ENCODE assay signal across 8 cellular contexts in genomic region chr19:1384085-1384462, GRCh38. TPM values are rescaled to one million over a fixed set of nuclear protein-coding genes. Genes with fewer than 3 reads are reported as not detected.
DNase-seq lines count a peak whose midpoint lies in the region; ATAC-seq and TF ChIP-seq lines count a peak whose summit lies in the region.

No MANE protein-coding gene starts in this region.

- peak overlapping the region; percentile 40 for H3K27ac Mint-ChIP-seq in HFFc6
- H3K27ac Mint-ChIP-seq in type B pancreatic cell, result peak overlapping the region; percentile 42

- H3K9me3 ChIP-seq in AG04450 (ENCODE audit: control insufficient read depth, insufficient read depth, low read length), result peaks cover 5% of the 10 kb centered on the region; the same call in 1 of the 2 replicates
- no peaks in the 10 kb centered on the region for H3K9me3 ChIP-seq in ascending aorta

- CTCF ChIA-PET in AG04450 (lab: Charles Lee), result no interaction called here

- H3K4me3 Mint-ChIP-seq in HFFc6 (peak overlapping the region; percentile 90), type B pancreatic cell (peak overlapping the region; percentile 82)

- H3K4me1 Mint-ChIP-seq in HFFc6 (ENCODE audit: low read depth), result peaks cover 7% of the 10 kb centered on the region; the same call in 1 of the 2 replicates
- H3K4me1 Mint-ChIP-seq in type B pancreatic cell (ENCODE audit: unreplicated experiment), result peaks cover 14% of the 10 kb centered on the region

- peaks cover 8% of the 10 kb centered on the region for H3K27me3 Mint-ChIP-seq in HFFc6 (ENCODE audit: insufficient read depth)
- H3K27me3 Mint-ChIP-seq in type B pancreatic cell, result peaks cover 10% of the 10 kb centered on the region

- intact Hi-C loops in ascending aorta (cut with DNase I), result no loop called here

- H3K9me3 Mint-ChIP-seq in HFFc6 (peaks cover 4% of the 10 kb centered on the region; the same call in 1 of the 2 replicates), type B pancreatic cell (no peaks in the 10 kb centered on the region)

- POLR2A ChIA-PET in AG04450 (lab: Yijun Ruan, JAX), result no interaction called here

- TF ChIP-seq CTCF in AG04450 (IDR thresholded peaks at IDR 0.05; ENCODE audit: low read depth, low read length), result no peak
- TF ChIP-seq CTCF in HFFc6 (IDR thresholded peaks at IDR 0.05), result no peak
- no peak for TF ChIP-seq CTCF in ascending aorta (IDR thresholded peaks at IDR 0.05)
- TF ChIP-seq CTCF in type B pancreatic cell (conservative IDR thresholded peaks at IDR 0.05), result no peak

- H3K4me1 ChIP-seq in ascending aorta, result peaks cover 8 to 10% of the 10 kb centered on the region in 2 donors

- peak; percentile 2 for ATAC-seq in left lobe of liver
- no peak for ATAC-seq in HG03565 (IDR thresholded peaks at IDR 0.05; ENCODE audit: unreplicated experiment)

- H3K36me3 ChIP-seq in ascending aorta, result peaks cover 9 to 24% of the 10 kb centered on the region in 2 donors

- H3K36me3 Mint-ChIP-seq in HFFc6 (ENCODE audit: low read depth) (peaks cover 5% of the 10 kb centered on the region), type B pancreatic cell (peaks cover 9% of the 10 kb centered on the region)

- H3K27me3 ChIP-seq in AG04450 (ENCODE audit: control insufficient read depth, insufficient read depth, low read length) (no peaks in the 10 kb centered on the region), ascending aorta (no peaks in the 10 kb centered on the region)

- DNase-seq in AG04450 (ENCODE audit: low read depth, low spot score) (no peak), HFFc6 (no peak), ascending aorta (ENCODE audit: low spot score in 2 of 2) (no peak), left lobe of liver (ENCODE audit: low spot score) (no peak), type B pancreatic cell (ENCODE audit: extremely low spot score, unreplicated experiment) (no peak), AG20443 (ENCODE audit: low spot score) (no peak), RKO (ENCODE audit: low spot score) (no peak)

- no peak overlapping the region for H3K27ac ChIP-seq in AG04450 (ENCODE audit: low read depth, low read length)
- peak overlapping the region; percentile 76 to 78 for H3K27ac ChIP-seq in ascending aorta

- H3K4me3 ChIP-seq in AG04450 (ENCODE audit: low read depth, low read length), result peak overlapping the region; percentile 91
- H3K4me3 ChIP-seq in ascending aorta, result peak overlapping the region; percentile 81

RNA-seq across cellular contexts. Expression of gene NDUFS7, which starts 0.4 kb away (rescaled TPM):
- 26.1 and 45.5 TPM in 2 replicates for polyA plus RNA-seq in AG04450 (2011; rRNA removed)
- 12.4 and 13.2 TPM in 2 replicates for polyA minus RNA-seq in AG04450 (2011; rRNA and poly(A)+ RNA removed)
- total RNA-seq in HFFc6 (2021; fragmentation: NEBNext Ultra II Directional; extraction: Animal tissue kit (Norgen Biotek cat#: 25700)), result 100 to 1,000 TPM in 2 of 6 experiments, 10 to 100 TPM in 4; 91.9 to 105 (median 97.6) TPM
- total RNA-seq in ascending aorta (216 TPM), left lobe of liver (105 TPM), type B pancreatic cell (ENCODE audit: low replicate concordance) (83.3 and 98.3 TPM in 2 replicates)

RNA-seq across cellular contexts. Expression of gene GAMT, which starts 17.3 kb away (rescaled TPM):
- 26.9 and 39.8 TPM in 2 replicates for polyA plus RNA-seq in AG04450 (2011; rRNA removed)
- 26.7 and 36.1 TPM in 2 replicates for polyA minus RNA-seq in AG04450 (2011; rRNA and poly(A)+ RNA removed)
- total RNA-seq in HFFc6 (2021; fragmentation: NEBNext Ultra II Directional; extraction: Animal tissue kit (Norgen Biotek cat#: 25700)), result 10 to 100 TPM; 55.2 to 71.3 (median 67.7) TPM
- total RNA-seq in ascending aorta (56.4 TPM), left lobe of liver (214 TPM), type B pancreatic cell (ENCODE audit: low replicate concordance) (33.7 and 37.9 TPM in 2 replicates)

RNA-seq across cellular contexts. Expression of gene DAZAP1, which starts 23.3 kb away (rescaled TPM):
- 45.8 and 52.8 TPM in 2 replicates for polyA plus RNA-seq in AG04450 (2011; rRNA removed)
- 33.6 and 42.3 TPM in 2 replicates for polyA minus RNA-seq in AG04450 (2011; rRNA and poly(A)+ RNA removed)
- total RNA-seq in HFFc6 (2021; fragmentation: NEBNext Ultra II Directional; extraction: Animal tissue kit (Norgen Biotek cat#: 25700)), result 100 to 1,000 TPM in 4 of 6 experiments, 10 to 100 TPM in 2; 87.2 to 109 (median 103) TPM
- total RNA-seq in ascending aorta (15.8 TPM), left lobe of liver (48.1 TPM), type B pancreatic cell (ENCODE audit: low replicate concordance) (124 and 141 TPM in 2 replicates)

RNA-seq across cellular contexts. Expression of gene RPS15, which starts 54.1 kb away (rescaled TPM):
- polyA plus RNA-seq in AG04450 (2011; rRNA removed), result 596 and 980 TPM in 2 replicates
- 440 and 566 TPM in 2 replicates for polyA minus RNA-seq in AG04450 (2011; rRNA and poly(A)+ RNA removed)
- 1,000 to 10,000 TPM; 1,047 to 1,358 (median 1,277) TPM for total RNA-seq in HFFc6 (2021; fragmentation: NEBNext Ultra II Directional; extraction: Animal tissue kit (Norgen Biotek cat#: 25700))
- total RNA-seq in ascending aorta, result 3,111 TPM
- 410 TPM for total RNA-seq in left lobe of liver
- total RNA-seq in type B pancreatic cell (ENCODE audit: low replicate concordance), result 1,251 and 1,344 TPM in 2 replicates
